In genomic region chr1:14778882-14779594, GRCh38 we compare ENCODE assay signal across 8 cellular contexts.
A peak's percentile ranks its signal among the peaks of the same experiment; 100 is the strongest.
DNase-seq lines count a peak whose midpoint lies in the region; ATAC-seq and TF ChIP-seq lines count a peak whose summit lies in the region.

No MANE protein-coding gene starts in this region.

- no peak overlapping the region for H3K27ac Mint-ChIP-seq in activated CD8-positive, alpha-beta T cell treated with anti-CD3 and anti-CD28 coated beads, Interleukin-2, amount 10 ng/mL, durations not matched to agents 7 days and 5 days

- no peak overlapping the region for H3K4me3 ChIP-seq in KMS-11 (IDR thresholded peaks at IDR 0.05; ENCODE audit: insufficient read depth, low read depth, low read length)
- H3K4me3 ChIP-seq in right atrium auricular region, result no peak overlapping the region

- H3K9me3 Mint-ChIP-seq in activated CD8-positive, alpha-beta T cell treated with anti-CD3 and anti-CD28 coated beads, Interleukin-2, amount 10 ng/mL, durations not matched to agents 7 days and 5 days (ENCODE audit: insufficient read depth), result no peaks in the 10 kb centered on the region

- no peak for ATAC-seq in activated CD8-positive, alpha-beta T cell treated with anti-CD3 and anti-CD28 coated beads, Interleukin-2, amount 10 ng/mL, durations not matched to agents 7 days and 5 days

- no peak overlapping the region for H3K4me3 Mint-ChIP-seq in activated CD8-positive, alpha-beta T cell treated with anti-CD3 and anti-CD28 coated beads, Interleukin-2, amount 10 ng/mL, durations not matched to agents 7 days and 5 days

- TF ChIP-seq CTCF in KMS-11 (conservative IDR thresholded peaks at IDR 0.05; ENCODE audit: low read depth, low read length) (peak; percentile 54), right atrium auricular region (IDR thresholded peaks at IDR 0.05) (peak; percentile 33 to 72)

- no peaks in the 10 kb centered on the region for H4K20me1 ChIP-seq in KMS-11 (ENCODE audit: insufficient read depth)

- DNase-seq in DMS53 (lab: John Stamatoyannopoulos, UW), result peak; percentile 8
- no peak for DNase-seq in DMS53 treated with DMSO at 0.1 percent for 48 hours (lab: John Stamatoyannopoulos, UW; ENCODE audit: unreplicated experiment)
- peak; percentile 35 for DNase-seq in activated CD8-positive, alpha-beta T cell treated with anti-CD3 and anti-CD28 coated beads, Interleukin-2, amount 10 ng/mL, durations not matched to agents 7 days and 5 days
- DNase-seq in right atrium auricular region (ENCODE audit: low spot score), result no peak
- peak; percentile 28 to 34 for DNase-seq in stimulated activated CD4-positive, alpha-beta T cell treated with anti-CD3 and anti-CD28 coated beads, Interleukin-2, amount 100 ng/mL, for 48 hours
- DNase-seq in foreskin melanocyte, result no peak
- DNase-seq in DMS114 treated with DMSO at 0.1 percent for 48 hours (lab: John Stamatoyannopoulos, UW; ENCODE audit: unreplicated experiment), result no peak

- POLR2A ChIA-PET in activated CD8-positive, alpha-beta T cell treated with anti-CD3 and anti-CD28 coated beads, Interleukin-2, amount 10 ng/mL, durations not matched to agents 7 days and 5 days (lab: Charles Lee), result no interaction called here

- peaks cover 13% of the 10 kb centered on the region for H3K4me1 Mint-ChIP-seq in activated CD8-positive, alpha-beta T cell treated with anti-CD3 and anti-CD28 coated beads, Interleukin-2, amount 10 ng/mL, durations not matched to agents 7 days and 5 days (ENCODE audit: low read depth)

- H3K4me1 ChIP-seq in KMS-11 (ENCODE audit: low read depth, poor library complexity, severe bottlenecking) (no peaks in the 10 kb centered on the region), right atrium auricular region (no peaks in the 10 kb centered on the region)

- no peaks in the 10 kb centered on the region for H3K9me3 ChIP-seq in right atrium auricular region

- H3K27me3 ChIP-seq in KMS-11 (ENCODE audit: insufficient read depth, low read depth) (no peaks in the 10 kb centered on the region; the same call in 1 of the 2 replicates), right atrium auricular region (no peaks in the 10 kb centered on the region)

- H3K4me2 ChIP-seq in KMS-11, result no peak overlapping the region

- CTCF ChIA-PET in activated CD8-positive, alpha-beta T cell treated with anti-CD3 and anti-CD28 coated beads, Interleukin-2, amount 10 ng/mL, durations not matched to agents 7 days and 5 days (lab: Charles Lee), result interaction anchor here (0.7 to 2.3 kb wide), 7 partner anchors 16 to 706 kb away, joined by 3 to 14 read pairs (median 3); no protein-coding TSS in a partner anchor

- H3K9ac ChIP-seq in KMS-11, result no peak overlapping the region

- H2AFZ ChIP-seq in KMS-11 (ENCODE audit: low read depth), result no peak overlapping the region

- H3K27ac ChIP-seq in KMS-11, result no peak overlapping the region
- H3K27ac ChIP-seq in right atrium auricular region, result no peak overlapping the region

- H3K79me2 ChIP-seq in KMS-11 (ENCODE audit: insufficient read depth, low read depth), result no peaks in the 10 kb centered on the region

- H3K36me3 Mint-ChIP-seq in activated CD8-positive, alpha-beta T cell treated with anti-CD3 and anti-CD28 coated beads, Interleukin-2, amount 10 ng/mL, durations not matched to agents 7 days and 5 days (ENCODE audit: low read depth), result no peaks in the 10 kb centered on the region

- H3K36me3 ChIP-seq in KMS-11 (ENCODE audit: insufficient read depth) (no peaks in the 10 kb centered on the region), right atrium auricular region (no peaks in the 10 kb centered on the region)

- no peaks in the 10 kb centered on the region for H3K27me3 Mint-ChIP-seq in activated CD8-positive, alpha-beta T cell treated with anti-CD3 and anti-CD28 coated beads, Interleukin-2, amount 10 ng/mL, durations not matched to agents 7 days and 5 days (ENCODE audit: low read depth)

Comparison
In these comparisons a context has a peak if more than half of its experiments do, and no peak if none do; other contexts are left out.
1. DNase-seq: peak in DMS53 (single experiment), activated CD8-positive, alpha-beta T cell treated with anti-CD3 and anti-CD28 coated beads, Interleukin-2, amount 10 ng/mL, durations not matched to agents 7 days and 5 days (single experiment) and stimulated activated CD4-positive, alpha-beta T cell treated with anti-CD3 and anti-CD28 coated beads, Interleukin-2, amount 100 ng/mL, for 48 hours (2 of 2); none in DMS53 treated with DMSO at 0.1 percent for 48 hours (single experiment), right atrium auricular region (single experiment), foreskin melanocyte (single experiment) and DMS114 treated with DMSO at 0.1 percent for 48 hours (single experiment).